1 cellular context compared by ENCODE assay signal in the genomic region with DNA sequence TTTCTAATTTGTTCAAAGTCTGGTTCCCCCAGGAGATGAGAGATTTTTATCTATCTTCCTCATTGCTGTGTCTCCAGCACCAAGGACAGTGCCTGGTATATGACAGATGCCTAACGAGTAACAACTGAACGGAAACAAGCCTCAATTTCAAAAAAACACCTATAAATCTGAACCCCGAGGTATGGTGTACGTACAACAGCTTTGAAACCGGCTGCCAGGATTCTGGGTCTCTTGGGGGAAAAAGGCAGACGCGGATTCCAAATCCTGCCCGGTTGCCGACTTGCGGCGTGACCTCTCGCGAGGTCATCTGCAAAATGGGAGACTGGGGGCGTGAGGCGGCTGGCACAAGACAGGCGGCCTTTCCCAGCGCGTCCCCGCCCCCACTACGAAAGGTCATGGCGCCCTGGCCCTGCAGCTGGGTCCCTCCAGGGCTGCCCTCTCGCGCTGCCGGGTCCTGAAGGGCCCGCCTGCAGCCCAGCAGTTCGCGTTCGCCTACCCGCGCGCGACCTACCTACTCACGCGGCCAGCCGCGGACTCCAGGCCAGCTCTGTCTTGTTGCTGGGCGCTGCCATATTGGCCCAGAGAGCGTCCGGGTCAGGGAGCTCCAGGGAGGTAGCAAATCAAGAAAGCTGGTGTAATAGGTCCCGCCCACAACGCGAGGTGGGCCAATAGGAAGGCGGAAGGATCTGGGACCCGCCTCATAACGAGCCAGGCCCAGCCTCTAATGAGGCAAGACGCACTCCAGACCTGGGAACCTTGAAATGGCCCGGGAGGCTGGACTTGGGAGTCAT.
TF ChIP-seq lines count a peak whose summit lies in the region.

Gene ECSIT (minus strand): TSS at position 584 of the 791 bp plus-strand sequence. CDS start 9,964 bp downstream, outside the sequence.

TF ChIP-seq in K562, 482 proteins besides CTCF, POLR2A, EP300 and RAD21 (continued from another document and continues in another):
- TF ChIP-seq CHD7 (IDR thresholded peaks at IDR 0.05; ENCODE audit: low read depth, low read length), result no peak
- TF ChIP-seq, protein P1, sequence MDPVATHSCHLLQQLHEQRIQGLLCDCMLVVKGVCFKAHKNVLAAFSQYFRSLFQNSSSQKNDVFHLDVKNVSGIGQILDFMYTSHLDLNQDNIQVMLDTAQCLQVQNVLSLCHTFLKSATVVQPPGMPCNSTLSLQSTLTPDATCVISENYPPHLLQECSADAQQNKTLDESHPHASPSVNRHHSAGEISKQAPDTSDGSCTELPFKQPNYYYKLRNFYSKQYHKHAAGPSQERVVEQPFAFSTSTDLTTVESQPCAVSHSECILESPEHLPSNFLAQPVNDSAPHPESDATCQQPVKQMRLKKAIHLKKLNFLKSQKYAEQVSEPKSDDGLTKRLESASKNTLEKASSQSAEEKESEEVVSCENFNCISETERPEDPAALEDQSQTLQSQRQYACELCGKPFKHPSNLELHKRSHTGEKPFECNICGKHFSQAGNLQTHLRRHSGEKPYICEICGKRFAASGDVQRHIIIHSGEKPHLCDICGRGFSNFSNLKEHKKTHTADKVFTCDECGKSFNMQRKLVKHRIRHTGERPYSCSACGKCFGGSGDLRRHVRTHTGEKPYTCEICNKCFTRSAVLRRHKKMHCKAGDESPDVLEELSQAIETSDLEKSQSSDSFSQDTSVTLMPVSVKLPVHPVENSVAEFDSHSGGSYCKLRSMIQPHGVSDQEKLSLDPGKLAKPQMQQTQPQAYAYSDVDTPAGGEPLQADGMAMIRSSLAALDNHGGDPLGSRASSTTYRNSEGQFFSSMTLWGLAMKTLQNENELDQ (CRISPR knock-in tag; IDR thresholded peaks at IDR 0.05; ENCODE audit: borderline replicate concordance), result no peak
- peak; percentile 88 for TF ChIP-seq CHD2 (IDR thresholded peaks at IDR 0.05; ENCODE audit: low read depth, low read length)
- TF ChIP-seq MEF2D (tag; conservative IDR thresholded peaks at IDR 0.05; ENCODE audit: low read depth), result no peak
- TF ChIP-seq TCF7 (IDR thresholded peaks at IDR 0.05; ENCODE audit: borderline replicate concordance), result no peak
- no peak for TF ChIP-seq THRAP3 (IDR thresholded peaks at IDR 0.05; ENCODE audit: borderline replicate concordance)
- TF ChIP-seq TAF9B (IDR thresholded peaks at IDR 0.05; ENCODE audit: partially characterized antibody), result peak; percentile 54
- TF ChIP-seq ZNF586 (CRISPR knock-in tag; conservative IDR thresholded peaks at IDR 0.05), result no peak
- TF ChIP-seq SIX5 (IDR thresholded peaks at IDR 0.05; ENCODE audit: borderline replicate concordance in 1 of 2, insufficient read depth in 1 of 2, low read depth in 1 of 2, low read length in 2 of 2), result peak in 1 of 2 experiments; percentile 5; a peak in 1 of 4 replicates
- peak in 1 of 2 experiments; percentile 53; a peak in 1 of 4 replicates for TF ChIP-seq FOXA3 (CRISPR knock-in tag; conservative IDR thresholded peaks at IDR 0.05 in 1 of 2, IDR thresholded peaks at IDR 0.05 in 1 of 2)
- TF ChIP-seq NCOA1 (IDR thresholded peaks at IDR 0.05; ENCODE audit: low read depth), result peak; percentile 55; the same call in 1 of the 2 replicates
- TF ChIP-seq TAF7 (tag; IDR thresholded peaks at IDR 0.05), result 0 out of 2 replicates have a peak, but pooled peaks have one; percentile 39
- no peak for TF ChIP-seq ADNP (tag; IDR thresholded peaks at IDR 0.05)
- no peak for TF ChIP-seq PKNOX1 (IDR thresholded peaks at IDR 0.05)
- TF ChIP-seq ZNF445 (CRISPR knock-in tag; IDR thresholded peaks at IDR 0.05; ENCODE audit: low read depth), result no peak
- TF ChIP-seq RNF219 (CRISPR knock-in tag; IDR thresholded peaks at IDR 0.05), result no peak
- TF ChIP-seq ZNF76 (CRISPR knock-in tag; IDR thresholded peaks at IDR 0.05; ENCODE audit: borderline replicate concordance), result no peak
- no peak for TF ChIP-seq STAT5B (CRISPR knock-in tag; IDR thresholded peaks at IDR 0.05)
- TF ChIP-seq, protein P2, sequence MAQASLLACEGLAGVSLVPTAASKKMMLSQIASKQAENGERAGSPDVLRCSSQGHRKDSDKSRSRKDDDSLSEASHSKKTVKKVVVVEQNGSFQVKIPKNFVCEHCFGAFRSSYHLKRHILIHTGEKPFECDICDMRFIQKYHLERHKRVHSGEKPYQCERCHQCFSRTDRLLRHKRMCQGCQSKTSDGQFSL (CRISPR knock-in tag; IDR thresholded peaks at IDR 0.05), result no peak
- TF ChIP-seq, protein P2 (tag; IDR thresholded peaks at IDR 0.05), result no peak
- TF ChIP-seq TAL1 (IDR thresholded peaks at IDR 0.05), result no peak
- TF ChIP-seq BDP1 (IDR thresholded peaks at IDR 0.05; ENCODE audit: insufficient read depth, insufficient read length), result no peak
- no peak for TF ChIP-seq HIVEP1 (CRISPR knock-in tag; IDR thresholded peaks at IDR 0.05)
- no peak for TF ChIP-seq E4F1 (CRISPR knock-in tag; IDR thresholded peaks at IDR 0.05; ENCODE audit: borderline replicate concordance)
- no peak for TF ChIP-seq ZNF174 (CRISPR knock-in tag; IDR thresholded peaks at IDR 0.05)
- TF ChIP-seq FOXP4 (CRISPR knock-in tag; IDR thresholded peaks at IDR 0.05; ENCODE audit: borderline replicate concordance), result 0 out of 2 replicates have a peak, but pooled peaks have one; percentile 43
